In genomic region chr5:55601209-55601618, GRCh38 we compare ENCODE assay signal across 8 cellular contexts.
DNase-seq lines count a peak whose midpoint lies in the region; TF ChIP-seq lines count a peak whose summit lies in the region.

No MANE protein-coding gene starts in this region.

- no peak overlapping the region for H3K9ac ChIP-seq in rectal smooth muscle tissue (ENCODE audit: low read length)

- no peaks in the 10 kb centered on the region for H3K9me3 Mint-ChIP-seq in HFFc6
- H3K9me3 Mint-ChIP-seq in glutamatergic neuron (ENCODE audit: unreplicated experiment) = no peaks in the 10 kb centered on the region

- WGBS in adrenal gland, 4 donors = 28 to 48% (median 32%) methylated on average over 8 of the region's 8 CpGs

- peak in 1 of 2 donors; percentile 4 for TF ChIP-seq POLR2A in adrenal gland (IDR thresholded peaks at IDR 0.05)

- H3K9me3 ChIP-seq in AG04450 (ENCODE audit: control insufficient read depth, insufficient read depth, low read length) (no peaks in the 10 kb centered on the region), adrenal gland (replicated peaks in 1 of 3) (no peaks in the 10 kb centered on the region), left ventricle myocardium inferior (replicated peaks) (no peaks in the 10 kb centered on the region)

- TF ChIP-seq CTCF in AG04450 (IDR thresholded peaks at IDR 0.05; ENCODE audit: low read depth, low read length) (no peak), HFFc6 (IDR thresholded peaks at IDR 0.05) (no peak), adrenal gland (IDR thresholded peaks at IDR 0.05) (no peak), left ventricle myocardium inferior (IDR thresholded peaks at IDR 0.05; ENCODE audit: borderline replicate concordance) (no peak), glutamatergic neuron (IDR thresholded peaks at IDR 0.05; ENCODE audit: partially characterized antibody, unreplicated experiment) (no peak)

- H3K27ac Mint-ChIP-seq in HFFc6 (peak overlapping the region; percentile 98), glutamatergic neuron (ENCODE audit: unreplicated experiment) (no peak overlapping the region)

- peaks cover 83% of the 10 kb centered on the region for H3K4me1 Mint-ChIP-seq in HFFc6 (ENCODE audit: low read depth)
- no peaks in the 10 kb centered on the region for H3K4me1 Mint-ChIP-seq in glutamatergic neuron (ENCODE audit: low read depth, unreplicated experiment)

- H3K36me3 Mint-ChIP-seq in HFFc6 (ENCODE audit: low read depth) = no peaks in the 10 kb centered on the region
- no peaks in the 10 kb centered on the region for H3K36me3 Mint-ChIP-seq in glutamatergic neuron (ENCODE audit: unreplicated experiment)

- DNase-seq in AG04450 (ENCODE audit: low read depth, low spot score) = no peak
- peak; percentile 93 for DNase-seq in HFFc6
- DNase-seq in adrenal gland = peak; percentile 51 to 86 (median 72)
- DNase-seq in left ventricle myocardium inferior = peak; percentile 80
- DNase-seq in NK-92 treated with Interleukin-12 subunit alpha and Interleukin-12 subunit beta, amount 100 ng/mL, for 24 hours (lab: John Stamatoyannopoulos, UW) = no peak
- no peak for DNase-seq in central memory CD4-positive, alpha-beta T cell
- no peak for DNase-seq in glutamatergic neuron

- intact Hi-C loops in adrenal gland (cut with DNase I) (no loop called here), left ventricle myocardium inferior (cut with micrococcal nuclease) (loop anchor here (10.0 kb wide), 1 partner anchor 74 kb away; no protein-coding TSS in a partner anchor)

- H3K4me3 Mint-ChIP-seq in HFFc6 (peak overlapping the region; percentile 75), glutamatergic neuron (ENCODE audit: unreplicated experiment) (no peak overlapping the region)

- no peaks in the 10 kb centered on the region for H3K27me3 Mint-ChIP-seq in HFFc6 (ENCODE audit: insufficient read depth)
- H3K27me3 Mint-ChIP-seq in glutamatergic neuron (ENCODE audit: unreplicated experiment) = no peaks in the 10 kb centered on the region

- H3K27me3 ChIP-seq in AG04450 (ENCODE audit: control insufficient read depth, insufficient read depth, low read length) (no peaks in the 10 kb centered on the region), adrenal gland (no peaks in the 10 kb centered on the region), left ventricle myocardium inferior (ENCODE audit: low read depth) (no peaks in the 10 kb centered on the region), rectal smooth muscle tissue (ENCODE audit: control insufficient read depth, insufficient read depth, low read length) (no peaks in the 10 kb centered on the region)

- CTCF ChIA-PET in AG04450 (lab: Charles Lee) = interaction anchor here (0.7 kb wide), 1 partner anchor 90 kb away, joined by 3 read pairs; no protein-coding TSS in a partner anchor

- POLR2A ChIA-PET in AG04450 (lab: Yijun Ruan, JAX) = interaction anchor here (1.1 kb wide), 1 partner anchor 17 kb away, joined by 3 read pairs; no protein-coding TSS in a partner anchor

- H3K4me1 ChIP-seq in adrenal gland (replicated peaks in 1 of 2) (peaks cover 22 to 79% of the 10 kb centered on the region in 2 donors), left ventricle myocardium inferior (peaks cover 81% of the 10 kb centered on the region), rectal smooth muscle tissue (ENCODE audit: control insufficient read depth, insufficient read depth, low read length) (peaks cover 61% of the 10 kb centered on the region)

- H3K27ac ChIP-seq in AG04450 (ENCODE audit: low read depth, low read length) = peak overlapping the region; percentile 75
- H3K27ac ChIP-seq in adrenal gland = peak overlapping the region; percentile 40 to 90 (median 68)
- peak overlapping the region; percentile 97 for H3K27ac ChIP-seq in left ventricle myocardium inferior (replicated peaks)
- H3K27ac ChIP-seq in rectal smooth muscle tissue (ENCODE audit: low read depth, low read length) = peak overlapping the region; percentile 93

- H3K4me3 ChIP-seq in AG04450 (ENCODE audit: low read depth, low read length) (no peak overlapping the region), adrenal gland (no peak overlapping the region), left ventricle myocardium inferior (peak overlapping the region; percentile 59), rectal smooth muscle tissue (ENCODE audit: low read length) (no peak overlapping the region)

- H3K36me3 ChIP-seq in adrenal gland (replicated peaks in 1 of 2) = no peaks in the 10 kb centered on the region
- H3K36me3 ChIP-seq in left ventricle myocardium inferior = no peaks in the 10 kb centered on the region
- H3K36me3 ChIP-seq in rectal smooth muscle tissue (ENCODE audit: control insufficient read depth, insufficient read depth, low read length) = no peaks in the 10 kb centered on the region

Comparison
In these comparisons a context has a peak if more than half of its experiments do, and no peak if none do; other contexts are left out.
1. DNase-seq: peak in HFFc6 (single experiment), adrenal gland (7 of 7) and left ventricle myocardium inferior (single experiment); none in AG04450 (single experiment), NK-92 treated with Interleukin-12 subunit alpha and Interleukin-12 subunit beta, amount 100 ng/mL, for 24 hours (single experiment), central memory CD4-positive, alpha-beta T cell (single experiment) and glutamatergic neuron (single experiment).
2. Peak in every context shown above with its lines, with median percentiles within 50 percentile points of each other: H3K27ac ChIP-seq.